Comparison of ENCODE assay signal across 12 cellular contexts in the genomic region with DNA sequence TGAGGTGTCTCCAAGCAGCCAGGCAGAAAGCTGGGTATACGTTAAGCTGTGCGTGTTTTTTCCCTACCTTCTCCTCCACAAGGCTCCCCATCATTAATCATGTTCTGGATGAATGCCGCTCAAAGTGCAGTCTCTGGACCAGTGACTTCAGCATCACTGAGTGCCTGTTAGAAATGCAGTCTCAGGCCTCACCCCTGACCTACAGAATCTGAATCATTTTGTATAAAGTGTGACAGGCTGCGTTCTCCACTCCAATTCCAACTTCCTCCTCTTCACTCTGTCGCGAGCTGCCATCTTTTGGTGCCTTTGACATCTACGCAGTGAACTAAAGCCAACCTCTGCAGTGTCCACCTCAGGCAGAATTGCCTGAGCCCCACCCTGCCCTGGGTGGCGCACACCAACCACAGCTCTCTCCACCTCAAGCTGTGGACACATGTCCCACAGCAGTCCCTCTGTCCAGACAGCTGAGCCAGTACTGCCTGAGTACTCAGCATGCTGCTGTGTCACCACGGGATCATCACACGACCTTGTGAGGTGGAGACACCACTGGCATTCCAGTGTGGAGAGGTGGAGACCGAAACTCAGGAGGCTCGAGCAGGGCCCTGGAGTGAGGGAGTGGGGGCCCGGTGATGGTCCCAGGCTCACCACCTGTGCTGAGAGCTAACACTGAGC. TPM values are rescaled to one million over a fixed set of nuclear protein-coding genes. Genes with fewer than 3 reads are reported as not detected.
"Had no signal": no experiment of that assay in that cellular context is flagged by ENCODE, and none has a peak within 500 bp of the region (broad histone marks: within the 10 kb centered on the region; RNA-seq: fewer than 3 reads in every experiment).

No MANE protein-coding gene starts in this region.

- DNase-seq: activated CD8-positive, alpha-beta memory T cell treated with anti-CD3 and anti-CD28 coated beads, Interleukin-2, amount 50 U/mL, for 48 hours; activated CD8-positive, alpha-beta T cell treated with anti-CD3 and anti-CD28 coated beads, Interleukin-2, amount 10 ng/mL, durations not matched to agents 7 days and 5 days; activated naive CD4-positive, alpha-beta T cell treated with anti-CD3 and anti-CD28 coated beads for 36 hours; caudate nucleus; colonic mucosa; effector CD4-positive, alpha-beta T cell; islet precursor cell; tibial artery had no signal

- H3K36me3 ChIP-seq: colonic mucosa, vagina had no signal

- H3K27me3 ChIP-seq: colonic mucosa, tibial artery, vagina had no signal

- H3K4me3 ChIP-seq: colonic mucosa, skin epidermis, tibial artery, vagina had no signal

- H3K9me3 ChIP-seq: colonic mucosa, tibial artery, vagina had no signal

- H3K27ac ChIP-seq: colonic mucosa, parathyroid adenoma, skin epidermis, tibial artery, vagina had no signal

- H3K4me1 ChIP-seq: colonic mucosa, parathyroid adenoma, vagina had no signal

RNA-seq across cellular contexts. Expression of gene PTPN3, which starts 14.2 kb away (rescaled TPM):
- total RNA-seq: endothelial cell of umbilical vein had no signal
